In genomic region chr14:90828642-90829487, GRCh38 we compare ENCODE assay signal across 1 cellular context.
TF ChIP-seq lines count a peak whose summit lies in the region.

No MANE protein-coding gene starts in this region.

TF ChIP-seq in HepG2, 621 proteins besides CTCF, POLR2A, EP300 and RAD21 (continued from another document):
- TF ChIP-seq ZNF639 (CRISPR knock-in tag; conservative IDR thresholded peaks at IDR 0.05) (no peak), MAFF (IDR thresholded peaks at IDR 0.05; ENCODE audit: low read depth, low read length) (0 out of 2 replicates have a peak, but pooled peaks have one; percentile 5), ZNF460 (CRISPR knock-in tag; IDR thresholded peaks at IDR 0.05; ENCODE audit: borderline replicate concordance) (0 out of 2 replicates have a peak, but pooled peaks have one; percentile 20), FOXO4 (CRISPR knock-in tag; conservative IDR thresholded peaks at IDR 0.05) (0 out of 2 replicates have a peak, but pooled peaks have one; percentile 19), MAFG (CRISPR knock-in tag; IDR thresholded peaks at IDR 0.05) (no peak)
